In genomic region chr19:35008891-35009341, GRCh38 we compare ENCODE assay signal across 21 cellular contexts. TPM values are rescaled to one million over a fixed set of nuclear protein-coding genes. Genes with fewer than 3 reads are reported as not detected.
DNase-seq lines count a peak whose midpoint lies in the region; ATAC-seq lines count a peak whose summit lies in the region.
"Had no signal": no experiment of that assay in that cellular context is flagged by ENCODE, and none has a peak within 500 bp of the region (broad histone marks: within the 10 kb centered on the region; RNA-seq: fewer than 3 reads in every experiment).

No MANE protein-coding gene starts in this region.

- H3K27ac ChIP-seq in stomach smooth muscle (ENCODE audit: low read length): peak overlapping the region; percentile 37

- H3K4me3 Mint-ChIP-seq in activated naive CD8-positive, alpha-beta T cell: no peak overlapping the region
- H3K4me3 Mint-ChIP-seq in activated naive CD8-positive, alpha-beta T cell treated with anti-CD3 and anti-CD28 coated beads, Interleukin-2, amount 50 U/mL, for 24 hours: no peak overlapping the region
- no peak overlapping the region for H3K4me3 Mint-ChIP-seq in central memory CD8-positive, alpha-beta T cell
- no peak overlapping the region for H3K4me3 Mint-ChIP-seq in naive thymus-derived CD8-positive, alpha-beta T cell
- H3K4me3 Mint-ChIP-seq in immature natural killer cell: peak overlapping the region in 1 of 5 donors; percentile 35
- H3K4me3 Mint-ChIP-seq: mesothelial cell of epicardium, nephron had no signal

- peak overlapping the region; percentile 30 for H3K27ac Mint-ChIP-seq in activated naive CD8-positive, alpha-beta T cell
- H3K27ac Mint-ChIP-seq in activated naive CD8-positive, alpha-beta T cell treated with anti-CD3 and anti-CD28 coated beads, Interleukin-2, amount 50 U/mL, for 24 hours: no peak overlapping the region
- H3K27ac Mint-ChIP-seq in central memory CD8-positive, alpha-beta T cell (ENCODE audit: low read depth): peak overlapping the region; percentile 10
- H3K27ac Mint-ChIP-seq in naive thymus-derived CD8-positive, alpha-beta T cell: peak overlapping the region in 6 of 10 donors; percentile 22 to 81 (median 66)
- H3K27ac Mint-ChIP-seq in immature natural killer cell: no peak overlapping the region
- H3K27ac Mint-ChIP-seq: mesothelial cell of epicardium, nephron, progenitor cell of endocrine pancreas had no signal

- H3K4me1 Mint-ChIP-seq in activated naive CD8-positive, alpha-beta T cell (ENCODE audit: low read depth): peaks cover 64% of the 10 kb centered on the region
- peaks cover 52% of the 10 kb centered on the region for H3K4me1 Mint-ChIP-seq in activated naive CD8-positive, alpha-beta T cell treated with anti-CD3 and anti-CD28 coated beads, Interleukin-2, amount 50 U/mL, for 24 hours
- H3K4me1 Mint-ChIP-seq in central memory CD8-positive, alpha-beta T cell: peaks cover 62% of the 10 kb centered on the region
- H3K4me1 Mint-ChIP-seq in naive thymus-derived CD8-positive, alpha-beta T cell: peaks cover 35 to 79% (median 71%) of the 10 kb centered on the region in 4 donors
- H3K4me1 Mint-ChIP-seq in immature natural killer cell: peaks cover 45 to 48% of the 10 kb centered on the region in 2 donors

- peaks cover 9% of the 10 kb centered on the region for H3K36me3 Mint-ChIP-seq in activated naive CD8-positive, alpha-beta T cell
- peaks cover 44% of the 10 kb centered on the region for H3K36me3 Mint-ChIP-seq in activated naive CD8-positive, alpha-beta T cell treated with anti-CD3 and anti-CD28 coated beads, Interleukin-2, amount 50 U/mL, for 24 hours (ENCODE audit: low read depth)
- peaks cover 38% of the 10 kb centered on the region for H3K36me3 Mint-ChIP-seq in central memory CD8-positive, alpha-beta T cell (ENCODE audit: insufficient read depth)
- peaks cover 0 to 69% (median 13%) of the 10 kb centered on the region in 3 donors for H3K36me3 Mint-ChIP-seq in naive thymus-derived CD8-positive, alpha-beta T cell
- peaks cover 0 to 18% (median 6%) of the 10 kb centered on the region in 3 donors for H3K36me3 Mint-ChIP-seq in immature natural killer cell

- H3K9me3 Mint-ChIP-seq in activated naive CD8-positive, alpha-beta T cell (ENCODE audit: low read depth): no peaks in the 10 kb centered on the region
- H3K9me3 Mint-ChIP-seq in activated naive CD8-positive, alpha-beta T cell treated with anti-CD3 and anti-CD28 coated beads, Interleukin-2, amount 50 U/mL, for 24 hours: no peaks in the 10 kb centered on the region
- H3K9me3 Mint-ChIP-seq in central memory CD8-positive, alpha-beta T cell: no peaks in the 10 kb centered on the region
- H3K9me3 Mint-ChIP-seq in naive thymus-derived CD8-positive, alpha-beta T cell: no peaks in the 10 kb centered on the region
- H3K9me3 Mint-ChIP-seq in immature natural killer cell: no peaks in the 10 kb centered on the region
- H3K9me3 Mint-ChIP-seq: mesothelial cell of epicardium, nephron had no signal

- POLR2A ChIA-PET in naive thymus-derived CD8-positive, alpha-beta T cell (lab: Charles Lee): interaction anchor here (34.7 to 49.8 kb wide), 2 partner anchors 3 to 25 kb away, joined by 1459 read pairs; partner anchors contain the start of genes GRAMD1A and ZNF792

- DNase-seq in activated naive CD8-positive, alpha-beta T cell treated with anti-CD3 and anti-CD28 coated beads, Interleukin-2, amount 50 U/mL, for 24 hours: no peak
- no peak for DNase-seq in central memory CD8-positive, alpha-beta T cell (ENCODE audit: low spot score in 2 of 2)
- no peak for DNase-seq in naive thymus-derived CD8-positive, alpha-beta T cell
- no peak for DNase-seq in immature natural killer cell
- DNase-seq: BE2C; DMS 273 treated with DMSO at 0.1 percent for 48 hours; foreskin fibroblast; KBM-7; kidney glomerular epithelial cell; NCI-H2171 treated with DMSO at 0.1 percent for 48 hours; stimulated activated CD4-positive, alpha-beta T cell treated with anti-CD3 and anti-CD28 coated beads, Interleukin-4, amount 100 ng/mL, for 1 hour; SW 1271 had no signal

- no peaks in the 10 kb centered on the region for H3K9me3 ChIP-seq in stomach smooth muscle (ENCODE audit: control insufficient read depth in 2 of 2, low read length in 2 of 2)
- H3K9me3 ChIP-seq: BE2C had no signal

- H3K36me3 ChIP-seq in stomach smooth muscle (ENCODE audit: control insufficient read depth in 2 of 2, insufficient read depth in 2 of 2, low read length in 2 of 2): peaks cover 18 to 26% of the 10 kb centered on the region in 2 donors

- H3K27me3 ChIP-seq in stomach smooth muscle (ENCODE audit: control insufficient read depth in 1 of 2, insufficient read depth in 2 of 2, low read length in 2 of 2): no peaks in the 10 kb centered on the region
- H3K27me3 ChIP-seq: BE2C had no signal

- H3K4me1 ChIP-seq in stomach smooth muscle (ENCODE audit: control insufficient read depth, insufficient read depth, low read length): peaks cover 22% of the 10 kb centered on the region
- H3K4me1 ChIP-seq: BE2C had no signal

- no peaks in the 10 kb centered on the region for H3K27me3 Mint-ChIP-seq in activated naive CD8-positive, alpha-beta T cell
- no peaks in the 10 kb centered on the region for H3K27me3 Mint-ChIP-seq in activated naive CD8-positive, alpha-beta T cell treated with anti-CD3 and anti-CD28 coated beads, Interleukin-2, amount 50 U/mL, for 24 hours
- H3K27me3 Mint-ChIP-seq in central memory CD8-positive, alpha-beta T cell: no peaks in the 10 kb centered on the region
- H3K27me3 Mint-ChIP-seq in naive thymus-derived CD8-positive, alpha-beta T cell: no peaks in the 10 kb centered on the region
- H3K27me3 Mint-ChIP-seq in immature natural killer cell (ENCODE audit: low read depth in 3 of 3): peaks cover 5 to 8% (median 5%) of the 10 kb centered on the region in 3 donors
- H3K27me3 Mint-ChIP-seq: progenitor cell of endocrine pancreas had no signal

- H3K4me3 ChIP-seq in stomach smooth muscle (ENCODE audit: low read length in 2 of 2): no peak overlapping the region
- H3K4me3 ChIP-seq: smooth muscle cell had no signal

- no peak for ATAC-seq in activated naive CD8-positive, alpha-beta T cell treated with anti-CD3 and anti-CD28 coated beads, Interleukin-2, amount 50 U/mL, for 24 hours
- ATAC-seq in central memory CD8-positive, alpha-beta T cell (replicated peaks; ENCODE audit: extremely low read depth, poor library complexity, severe bottlenecking): no peak
- ATAC-seq in naive thymus-derived CD8-positive, alpha-beta T cell: no peak
- ATAC-seq in GM19463 (IDR thresholded peaks at IDR 0.05; ENCODE audit: unreplicated experiment): no peak
- no peak for ATAC-seq in GM21529 (IDR thresholded peaks at IDR 0.05; ENCODE audit: unreplicated experiment)

- H3K9ac ChIP-seq in stomach smooth muscle (ENCODE audit: low read length in 2 of 2): no peak overlapping the region

RNA-seq across cellular contexts. Expression of gene GRAMD1A, which starts 8.8 kb away (rescaled TPM):
- total RNA-seq in naive thymus-derived CD8-positive, alpha-beta T cell: 100 to 1,000 TPM; 317 to 335 TPM
- 10 to 100 TPM; 29.5 to 77.0 (median 42.0) TPM for polyA plus RNA-seq in naive thymus-derived CD8-positive, alpha-beta T cell
- 10 to 100 TPM in 1 of 3 donors, 1 to 10 TPM in 2; 6.7 to 19.1 (median 7.8) TPM for polyA plus RNA-seq in immature natural killer cell

RNA-seq across cellular contexts. Expression of gene SCN1B, which starts 21.4 kb away (rescaled TPM):
- total RNA-seq in naive thymus-derived CD8-positive, alpha-beta T cell: 1 to 10 TPM; 1.6 to 2.1 TPM
- polyA plus RNA-seq in naive thymus-derived CD8-positive, alpha-beta T cell: under 1 TPM in 2 of 3 donors, not detected in 1; 0.27 to 0.28 TPM
- polyA plus RNA-seq in immature natural killer cell: under 1 TPM; 0.27 to 0.83 (median 0.58) TPM

RNA-seq across cellular contexts. Expression of gene HPN, which starts 32.6 kb away (rescaled TPM):
- total RNA-seq in naive thymus-derived CD8-positive, alpha-beta T cell: under 1 TPM in 1 of 2 experiments, not detected in 1; 0.16 TPM
- under 1 TPM in 1 of 3 donors, not detected in 2; 0.16 TPM for polyA plus RNA-seq in naive thymus-derived CD8-positive, alpha-beta T cell
- not detected for polyA plus RNA-seq in immature natural killer cell
- total RNA-seq: dermis microvascular lymphatic vessel endothelial cell had no signal

RNA-seq across cellular contexts. Expression of gene ZNF792, which starts 44.9 kb away (rescaled TPM):
- 10 to 100 TPM; 34.4 to 35.5 TPM for total RNA-seq in naive thymus-derived CD8-positive, alpha-beta T cell
- 10 to 100 TPM in 2 of 3 donors, 1 to 10 TPM in 1; 9.7 to 18.7 (median 16.0) TPM for polyA plus RNA-seq in naive thymus-derived CD8-positive, alpha-beta T cell
- 10 to 100 TPM in 2 of 3 donors, 1 to 10 TPM in 1; 8.4 to 17.2 (median 10.6) TPM for polyA plus RNA-seq in immature natural killer cell

Comparison
In these comparisons a context has a peak if more than half of its experiments do, and no peak if none do; other contexts are left out.
1. H3K27ac Mint-ChIP-seq: peak in activated naive CD8-positive, alpha-beta T cell (single experiment), central memory CD8-positive, alpha-beta T cell (single experiment) and naive thymus-derived CD8-positive, alpha-beta T cell (6 of 10); none in activated naive CD8-positive, alpha-beta T cell treated with anti-CD3 and anti-CD28 coated beads, Interleukin-2, amount 50 U/mL, for 24 hours (single experiment) and immature natural killer cell (0 of 6).